1 cellular context compared by ENCODE assay signal in the genomic region with DNA sequence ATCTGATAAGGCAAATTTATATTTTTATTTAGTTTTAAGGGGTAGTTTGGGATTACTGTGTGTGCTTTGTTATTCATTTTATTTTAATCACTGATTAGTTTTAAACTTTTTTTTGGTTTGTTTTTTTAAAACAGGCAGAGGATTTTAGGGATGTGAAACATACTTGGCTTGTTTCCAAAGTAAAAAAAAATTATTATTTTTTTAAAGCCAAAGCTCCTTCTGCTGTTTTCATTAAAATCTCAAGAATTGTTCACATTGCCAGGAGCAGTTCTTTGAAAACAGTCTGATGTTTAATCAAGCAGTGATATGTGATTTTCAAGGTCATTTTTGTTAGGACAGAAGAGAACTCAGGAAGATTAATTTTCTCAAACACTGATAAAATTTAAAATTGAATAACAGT.
TF ChIP-seq lines count a peak whose summit lies in the region.

No MANE protein-coding gene starts in this region.

TF ChIP-seq in IMR-90, 13 proteins besides CTCF, POLR2A, EP300 and RAD21 (continued from another document):
- TF ChIP-seq MXI1 (IDR thresholded peaks at IDR 0.05; ENCODE audit: borderline replicate concordance, low read depth, low read length): no peak
